ENCODE assay signal across 15 cellular contexts in the genomic region with DNA sequence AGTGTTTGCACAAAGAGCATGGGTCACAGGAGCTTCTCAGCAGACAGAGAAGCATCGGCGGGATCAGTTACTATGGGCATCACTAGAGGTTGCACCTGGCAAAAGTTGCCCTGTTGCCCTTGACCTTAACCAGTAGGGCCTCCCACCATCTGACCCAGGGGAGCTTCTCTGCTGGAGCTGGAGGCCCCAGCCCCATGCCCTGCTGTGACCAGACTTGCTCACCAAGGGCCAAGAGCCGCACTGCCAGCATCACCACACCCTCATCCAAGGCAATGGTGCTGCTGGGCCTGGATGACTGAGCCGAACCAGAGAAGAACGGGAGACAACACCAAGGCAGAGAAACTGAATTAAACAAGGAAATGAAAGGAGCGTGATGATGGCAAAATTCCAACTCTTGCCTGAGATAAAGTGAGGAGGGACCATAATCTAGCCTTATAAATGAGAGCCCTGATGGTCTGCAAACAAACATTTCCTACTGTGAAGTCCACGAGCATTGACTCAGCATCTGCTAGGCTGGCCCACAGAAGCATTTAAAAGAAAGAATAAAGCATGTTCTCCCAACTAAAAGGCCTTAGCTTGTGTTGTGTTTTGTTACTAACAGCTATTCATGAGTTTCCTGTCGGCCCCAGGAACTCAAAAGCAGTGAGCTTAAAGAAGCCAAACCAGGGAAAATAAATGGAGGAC.
A peak's percentile ranks its signal among the peaks of the same experiment; 100 is the strongest.
DNase-seq lines count a peak whose midpoint lies in the region; ATAC-seq and TF ChIP-seq lines count a peak whose summit lies in the region.
"Had no signal": no experiment of that assay in that cellular context is flagged by ENCODE, and none has a peak within 500 bp of the region (broad histone marks: within the 10 kb centered on the region; RNA-seq: fewer than 3 reads in every experiment).

No MANE protein-coding gene starts in this region.

- H3K4me1 ChIP-seq in colonic mucosa (no peaks in the 10 kb centered on the region), osteoblast (ENCODE audit: insufficient read depth, low read length) (no peaks in the 10 kb centered on the region), GM23338 (ENCODE audit: insufficient read depth) (0 out of 2 replicates have a peak, but pooled peaks cover 3% of the 10 kb centered on the region)
- H3K4me1 ChIP-seq: left lung had no signal

- peak overlapping the region; percentile 44 for H2AFZ ChIP-seq in osteoblast (ENCODE audit: low read length)
- no peak overlapping the region for H2AFZ ChIP-seq in GM23338

- H3K36me3 Mint-ChIP-seq in GM23338 (ENCODE audit: low read depth), result no peaks in the 10 kb centered on the region
- H3K36me3 Mint-ChIP-seq: natural killer cell had no signal

- H3K9me2 ChIP-seq in GM23338 (ENCODE audit: insufficient read depth), result no peaks in the 10 kb centered on the region

- H3K4me1 Mint-ChIP-seq in GM23338, result peaks cover 15% of the 10 kb centered on the region
- H3K4me1 Mint-ChIP-seq: activated B cell treated with CpG ODN at 0.5 μM for 24 hours, natural killer cell had no signal

- H3K27ac ChIP-seq in colonic mucosa (peak overlapping the region; percentile 10), osteoblast (ENCODE audit: low read depth, low read length) (no peak overlapping the region), GM23338 (ENCODE audit: low read depth) (no peak overlapping the region)

- H4K20me1 ChIP-seq in osteoblast (ENCODE audit: insufficient read depth, low read length) (no peaks in the 10 kb centered on the region), GM23338 (replicated peaks; ENCODE audit: insufficient read depth) (no peaks in the 10 kb centered on the region)

- H3K36me3 ChIP-seq in colonic mucosa, result no peaks in the 10 kb centered on the region
- no peaks in the 10 kb centered on the region for H3K36me3 ChIP-seq in osteoblast (ENCODE audit: insufficient read depth, low read length)
- H3K36me3 ChIP-seq in GM23338 (ENCODE audit: insufficient read depth), result no peaks in the 10 kb centered on the region
- H3K36me3 ChIP-seq: left lung had no signal

- H3K4me3 ChIP-seq in colonic mucosa, result no peak overlapping the region
- H3K4me3 ChIP-seq in osteoblast (ENCODE audit: insufficient read depth, low read length), result no peak overlapping the region
- H3K4me3 ChIP-seq in GM23338, result no peak overlapping the region
- H3K4me3 ChIP-seq: left lung had no signal

- H3K9me3 Mint-ChIP-seq in GM23338, result no peaks in the 10 kb centered on the region
- H3K9me3 Mint-ChIP-seq: activated B cell treated with CpG ODN at 0.5 μM for 24 hours, natural killer cell had no signal

- H3K79me2 ChIP-seq in osteoblast (ENCODE audit: insufficient read depth, low read length) (no peaks in the 10 kb centered on the region), GM23338 (replicated peaks; ENCODE audit: insufficient read depth) (no peaks in the 10 kb centered on the region)

- intact Hi-C loops in colonic mucosa (cut with DNase I), result no loop called here

- TF ChIP-seq CTCF in colonic mucosa (IDR thresholded peaks at IDR 0.05) (no peak), osteoblast (IDR thresholded peaks at IDR 0.05; ENCODE audit: extremely low read depth, low read depth, low read length) (no peak), GM23338 (conservative IDR thresholded peaks at IDR 0.05; ENCODE audit: low read depth in 2 of 2) (no peak)

- DNase-seq in COLO668 (lab: John Stamatoyannopoulos, UW; ENCODE audit: unreplicated experiment) (peak; percentile 51), NCI-H146 treated with DMSO at 0.1 percent for 48 hours (lab: John Stamatoyannopoulos, UW; ENCODE audit: unreplicated experiment) (peak; percentile 77), colonic mucosa (peak; percentile 50), osteoblast (ENCODE audit: insufficient read length, low spot score, missing footprints) (no peak), GM23338 (ENCODE audit: low spot score) (no peak)
- no peak for DNase-seq in stimulated activated CD4-positive, alpha-beta T cell treated with anti-CD3 and anti-CD28 coated beads, Interleukin-4, amount 100 ng/mL, for 4 hours
- DNase-seq in activated effector memory CD4-positive, alpha-beta T cell treated with Interleukin-2 at 50 U/mL for 16 hours, result no peak
- DNase-seq: activated B cell treated with CpG ODN at 0.5 μM for 24 hours; activated naive CD4-positive, alpha-beta T cell treated with anti-CD3 and anti-CD28 coated beads, Interleukin-2, amount 50 U/mL, for 16 hours; GOT3; KBM-7; left lung; natural killer cell; NCI-H2029 treated with DMSO at 0.1 percent for 48 hours had no signal

- H3K27me3 Mint-ChIP-seq in GM23338 (ENCODE audit: insufficient read depth, low read depth, poor library complexity), result peaks cover 7% of the 10 kb centered on the region
- H3K27me3 Mint-ChIP-seq: activated B cell treated with CpG ODN at 0.5 μM for 24 hours had no signal

- no peak overlapping the region for H3K4me2 ChIP-seq in osteoblast (ENCODE audit: insufficient read depth, low read length)
- H3K4me2 ChIP-seq in GM23338, result no peak overlapping the region

- H3F3A ChIP-seq in GM23338 (replicated peaks; ENCODE audit: low read depth), result no peaks in the 10 kb centered on the region

- H3K27me3 ChIP-seq in colonic mucosa (no peaks in the 10 kb centered on the region), osteoblast (ENCODE audit: insufficient read depth, low read length) (peaks cover 2% of the 10 kb centered on the region), GM23338 (ENCODE audit: insufficient read depth) (no peaks in the 10 kb centered on the region)
- H3K27me3 ChIP-seq: left lung had no signal

- H3K4me3 Mint-ChIP-seq in GM23338, result no peak overlapping the region
- H3K4me3 Mint-ChIP-seq: activated B cell treated with CpG ODN at 0.5 μM for 24 hours, natural killer cell had no signal

- ATAC-seq in GM23338, result no peak
- ATAC-seq in GM18511 (IDR thresholded peaks at IDR 0.05; ENCODE audit: unreplicated experiment), result no peak
- ATAC-seq: left lung, natural killer cell had no signal

- H3K9me3 ChIP-seq in colonic mucosa, result no peaks in the 10 kb centered on the region
- no peaks in the 10 kb centered on the region for H3K9me3 ChIP-seq in osteoblast (ENCODE audit: low read depth, low read length)
- H3K9me3 ChIP-seq: left lung had no signal

- H3K9ac ChIP-seq in colonic mucosa (ENCODE audit: low read depth in 2 of 2, low read length in 2 of 2), result no peak overlapping the region

- H3K27ac Mint-ChIP-seq in GM23338, result no peak overlapping the region
- H3K27ac Mint-ChIP-seq: activated B cell treated with CpG ODN at 0.5 μM for 24 hours, natural killer cell had no signal

TF ChIP-seq in GM23338, 12 proteins besides CTCF, POLR2A, EP300 and RAD21 (continues in another document):
- TF ChIP-seq NANOG (IDR thresholded peaks at IDR 0.05; ENCODE audit: borderline replicate concordance) (no peak), EZH2phosphoT487 (IDR thresholded peaks at IDR 0.05; ENCODE audit: unreplicated experiment) (no peak), ZNF331 (CRISPR knock-in tag; IDR thresholded peaks at IDR 0.05; ENCODE audit: low read depth) (no peak), ZNF114 (CRISPR knock-in tag; IDR thresholded peaks at IDR 0.05) (no peak), STAT1 (IDR thresholded peaks at IDR 0.05; ENCODE audit: unreplicated experiment) (no peak), EZH2 (IDR thresholded peaks at IDR 0.05; ENCODE audit: low read depth, unreplicated experiment) (no peak), JUNB (IDR thresholded peaks at IDR 0.05; ENCODE audit: unreplicated experiment) (no peak)
- TF ChIP-seq, protein P1, sequence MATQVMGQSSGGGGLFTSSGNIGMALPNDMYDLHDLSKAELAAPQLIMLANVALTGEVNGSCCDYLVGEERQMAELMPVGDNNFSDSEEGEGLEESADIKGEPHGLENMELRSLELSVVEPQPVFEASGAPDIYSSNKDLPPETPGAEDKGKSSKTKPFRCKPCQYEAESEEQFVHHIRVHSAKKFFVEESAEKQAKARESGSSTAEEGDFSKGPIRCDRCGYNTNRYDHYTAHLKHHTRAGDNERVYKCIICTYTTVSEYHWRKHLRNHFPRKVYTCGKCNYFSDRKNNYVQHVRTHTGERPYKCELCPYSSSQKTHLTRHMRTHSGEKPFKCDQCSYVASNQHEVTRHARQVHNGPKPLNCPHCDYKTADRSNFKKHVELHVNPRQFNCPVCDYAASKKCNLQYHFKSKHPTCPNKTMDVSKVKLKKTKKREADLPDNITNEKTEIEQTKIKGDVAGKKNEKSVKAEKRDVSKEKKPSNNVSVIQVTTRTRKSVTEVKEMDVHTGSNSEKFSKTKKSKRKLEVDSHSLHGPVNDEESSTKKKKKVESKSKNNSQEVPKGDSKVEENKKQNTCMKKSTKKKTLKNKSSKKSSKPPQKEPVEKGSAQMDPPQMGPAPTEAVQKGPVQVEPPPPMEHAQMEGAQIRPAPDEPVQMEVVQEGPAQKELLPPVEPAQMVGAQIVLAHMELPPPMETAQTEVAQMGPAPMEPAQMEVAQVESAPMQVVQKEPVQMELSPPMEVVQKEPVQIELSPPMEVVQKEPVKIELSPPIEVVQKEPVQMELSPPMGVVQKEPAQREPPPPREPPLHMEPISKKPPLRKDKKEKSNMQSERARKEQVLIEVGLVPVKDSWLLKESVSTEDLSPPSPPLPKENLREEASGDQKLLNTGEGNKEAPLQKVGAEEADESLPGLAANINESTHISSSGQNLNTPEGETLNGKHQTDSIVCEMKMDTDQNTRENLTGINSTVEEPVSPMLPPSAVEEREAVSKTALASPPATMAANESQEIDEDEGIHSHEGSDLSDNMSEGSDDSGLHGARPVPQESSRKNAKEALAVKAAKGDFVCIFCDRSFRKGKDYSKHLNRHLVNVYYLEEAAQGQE (IDR thresholded peaks at IDR 0.05; ENCODE audit: unreplicated experiment), result no peak
- TF ChIP-seq, protein P2, sequence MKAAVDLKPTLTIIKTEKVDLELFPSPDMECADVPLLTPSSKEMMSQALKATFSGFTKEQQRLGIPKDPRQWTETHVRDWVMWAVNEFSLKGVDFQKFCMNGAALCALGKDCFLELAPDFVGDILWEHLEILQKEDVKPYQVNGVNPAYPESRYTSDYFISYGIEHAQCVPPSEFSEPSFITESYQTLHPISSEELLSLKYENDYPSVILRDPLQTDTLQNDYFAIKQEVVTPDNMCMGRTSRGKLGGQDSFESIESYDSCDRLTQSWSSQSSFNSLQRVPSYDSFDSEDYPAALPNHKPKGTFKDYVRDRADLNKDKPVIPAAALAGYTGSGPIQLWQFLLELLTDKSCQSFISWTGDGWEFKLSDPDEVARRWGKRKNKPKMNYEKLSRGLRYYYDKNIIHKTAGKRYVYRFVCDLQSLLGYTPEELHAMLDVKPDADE (IDR thresholded peaks at IDR 0.05), result no peak

Comparison
In these comparisons a context has a peak if more than half of its experiments do, and no peak if none do; other contexts are left out.
1. DNase-seq: peak in COLO668 (single experiment), NCI-H146 treated with DMSO at 0.1 percent for 48 hours (single experiment) and colonic mucosa (single experiment); none in osteoblast (single experiment), GM23338 (single experiment), stimulated activated CD4-positive, alpha-beta T cell treated with anti-CD3 and anti-CD28 coated beads, Interleukin-4, amount 100 ng/mL, for 4 hours (0 of 2) and activated effector memory CD4-positive, alpha-beta T cell treated with Interleukin-2 at 50 U/mL for 16 hours (single experiment).